ENCODE assay signal across 2 cellular contexts in genomic region chr7:17058568-17058967, GRCh38.
TF ChIP-seq lines count a peak whose summit lies in the region.

No MANE protein-coding gene starts in this region.

TF ChIP-seq in HepG2, 621 proteins besides CTCF, POLR2A, EP300 and RAD21:
- TF ChIP-seq ARID5B (CRISPR knock-in tag; IDR thresholded peaks at IDR 0.05) = no peak
- TF ChIP-seq TRIM24 (CRISPR knock-in tag; IDR thresholded peaks at IDR 0.05) = no peak
- TF ChIP-seq TRAFD1 (CRISPR knock-in tag; IDR thresholded peaks at IDR 0.05; ENCODE audit: borderline replicate concordance) = no peak
- no peak for TF ChIP-seq FOSL2 (CRISPR knock-in tag; IDR thresholded peaks at IDR 0.05)
- TF ChIP-seq FLYWCH1 (CRISPR knock-in tag; IDR thresholded peaks at IDR 0.05) = no peak

TF ChIP-seq in K562, 482 proteins besides CTCF, POLR2A, EP300 and RAD21 (continued from another document):
- TF ChIP-seq CGGBP1 (CRISPR knock-in tag; IDR thresholded peaks at IDR 0.05) = no peak
- TF ChIP-seq TFAP4 (CRISPR knock-in tag; IDR thresholded peaks at IDR 0.05; ENCODE audit: borderline replicate concordance) = no peak
- peak; percentile 59; the same call in 1 of the 2 replicates for TF ChIP-seq JUND (IDR thresholded peaks at IDR 0.05; ENCODE audit: borderline replicate concordance, low read depth, low read length)
- peak; percentile 36; the same call in 1 of the 3 replicates for TF ChIP-seq JUND (tag; IDR thresholded peaks at IDR 0.05; ENCODE audit: borderline replicate concordance, low read depth, low read length)
- TF ChIP-seq UBTF (IDR thresholded peaks at IDR 0.05; ENCODE audit: borderline replicate concordance in 1 of 2, low read depth in 2 of 2, low read length in 2 of 2) = no peak
- 0 out of 2 replicates have a peak, but pooled peaks have one; percentile 13 for TF ChIP-seq ZNF384 (IDR thresholded peaks at IDR 0.05; ENCODE audit: low read depth, low read length)
- TF ChIP-seq POLR2H (tag; IDR thresholded peaks at IDR 0.05; ENCODE audit: low read depth) = 0 out of 2 replicates have a peak, but pooled peaks have one; percentile 25
- no peak for TF ChIP-seq ZNF143 (CRISPR knock-in tag; IDR thresholded peaks at IDR 0.05)
- TF ChIP-seq THRAP3 (IDR thresholded peaks at IDR 0.05; ENCODE audit: borderline replicate concordance) = no peak
- TF ChIP-seq CHD1 (IDR thresholded peaks at IDR 0.05; ENCODE audit: low read length) = no peak
- TF ChIP-seq ATF3 (IDR thresholded peaks at IDR 0.05) = peak; percentile 42; the same call in 1 of the 2 replicates
- no peak for TF ChIP-seq ATF3 (CRISPR knock-in tag; conservative IDR thresholded peaks at IDR 0.05)
- TF ChIP-seq ZNF133 (CRISPR knock-in tag; IDR thresholded peaks at IDR 0.05) = no peak
